12 cellular contexts compared by ENCODE assay signal in the genomic region with DNA sequence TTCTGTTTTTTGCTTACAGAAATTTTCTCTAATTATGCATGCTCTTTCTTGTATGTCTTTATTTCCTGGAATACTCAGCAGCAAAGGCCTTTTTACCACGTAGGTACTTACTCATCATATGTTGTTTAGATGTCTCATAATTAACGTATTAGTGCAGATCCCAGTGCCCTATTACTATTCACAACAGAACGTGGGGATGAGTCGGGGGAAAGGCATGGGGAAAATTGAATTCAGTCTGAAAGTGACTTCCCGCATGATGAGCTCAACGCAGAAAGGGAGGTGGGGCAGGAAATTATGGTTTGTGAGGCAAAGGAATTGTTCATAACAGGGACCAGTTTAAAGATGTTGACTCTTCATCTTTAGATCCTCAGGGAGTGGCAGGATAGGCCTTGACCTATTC. TPM values are rescaled to one million over a fixed set of nuclear protein-coding genes. Genes with fewer than 3 reads are reported as not detected.
DNase-seq lines count a peak whose midpoint lies in the region; ATAC-seq and TF ChIP-seq lines count a peak whose summit lies in the region.
"Had no signal": no experiment of that assay in that cellular context is flagged by ENCODE, and none has a peak within 500 bp of the region (broad histone marks: within the 10 kb centered on the region; RNA-seq: fewer than 3 reads in every experiment).

No MANE protein-coding gene starts in this region.

- no peak for TF ChIP-seq EP300 in esophagus muscularis mucosa (IDR thresholded peaks at IDR 0.05)

- H3K27ac ChIP-seq in vagina, result no peak overlapping the region
- no peak overlapping the region for H3K27ac ChIP-seq in esophagus muscularis mucosa (replicated peaks in 1 of 4)
- H3K27ac ChIP-seq: C4-2B had no signal

- H3K36me3 ChIP-seq in kidney epithelial cell (ENCODE audit: control insufficient read depth, insufficient read depth, low read length) (no peaks in the 10 kb centered on the region), vagina (no peaks in the 10 kb centered on the region), esophagus muscularis mucosa (no peaks in the 10 kb centered on the region)

- no peaks in the 10 kb centered on the region for H3K9me3 ChIP-seq in vagina
- H3K9me3 ChIP-seq in esophagus muscularis mucosa, result no peaks in the 10 kb centered on the region

- ATAC-seq in HG02938 (IDR thresholded peaks at IDR 0.05; ENCODE audit: unreplicated experiment), result no peak

- intact Hi-C loops in vagina (cut with DNase I) (no loop called here), esophagus muscularis mucosa (cut with DNase I) (no loop called here)

- H3K4me3 ChIP-seq in astrocyte of the spinal cord (ENCODE audit: low read depth, low read length), result no peak overlapping the region
- H3K4me3 ChIP-seq in kidney epithelial cell (ENCODE audit: low read depth, low read length), result no peak overlapping the region
- no peak overlapping the region for H3K4me3 ChIP-seq in vagina
- no peak overlapping the region for H3K4me3 ChIP-seq in esophagus muscularis mucosa

- H3K4me1 ChIP-seq in vagina, result no peaks in the 10 kb centered on the region
- H3K4me1 ChIP-seq in esophagus muscularis mucosa, result no peaks in the 10 kb centered on the region

- H3K27me3 ChIP-seq in kidney epithelial cell (ENCODE audit: control insufficient read depth, insufficient read depth, low read length) (no peaks in the 10 kb centered on the region), vagina (no peaks in the 10 kb centered on the region), esophagus muscularis mucosa (no peaks in the 10 kb centered on the region)

- DNase-seq in AG08396 (ENCODE audit: low spot score) (peak; percentile 79), LHCN-M2 (ENCODE audit: low read depth) (peak; percentile 92), astrocyte of the spinal cord (ENCODE audit: low read depth, low spot score) (peak; percentile 91), kidney epithelial cell (ENCODE audit: low read depth) (peak; percentile 70), vagina (ENCODE audit: extremely low spot score in 2 of 2) (no peak), esophagus muscularis mucosa (ENCODE audit: extremely low spot score) (no peak), mucosa of gallbladder (ENCODE audit: low spot score) (no peak)
- DNase-seq: caudate nucleus, NCI-H2029 had no signal

- TF ChIP-seq POLR2A in vagina (IDR thresholded peaks at IDR 0.05) (no peak), esophagus muscularis mucosa (IDR thresholded peaks at IDR 0.05; ENCODE audit: low read depth) (no peak)

- WGBS in esophagus muscularis mucosa, result 54% methylated on average over 6 of the region's 6 CpGs

- in situ Hi-C loops in astrocyte of the spinal cord (cut with HindIII; ENCODE audit: low sequenced_read_pairs), result no loop called here

- TF ChIP-seq CTCF in astrocyte of the spinal cord (IDR thresholded peaks at IDR 0.05; ENCODE audit: low read depth, low read length), result no peak
- TF ChIP-seq CTCF in kidney epithelial cell (IDR thresholded peaks at IDR 0.05; ENCODE audit: insufficient read depth, low read length, poor library complexity, severe bottlenecking), result no peak
- no peak for TF ChIP-seq CTCF in vagina (IDR thresholded peaks at IDR 0.05)
- no peak for TF ChIP-seq CTCF in esophagus muscularis mucosa (IDR thresholded peaks at IDR 0.05)

RNA-seq across cellular contexts. Expression of a gene that starts 1.9 kb away (rescaled TPM):
- total RNA-seq in LHCN-M2 (2014; rRNA removed) (not detected in 2 replicates), kidney epithelial cell (not detected in 2 replicates), vagina (72.4 TPM), esophagus muscularis mucosa (not detected), mucosa of gallbladder (not detected)
- not detected for polyA plus RNA-seq in LHCN-M2 (2012)
- total RNA-seq: SK-MEL-5 had no signal

Comparison
In these comparisons a context has a peak if more than half of its experiments do, and no peak if none do; other contexts are left out.
1. DNase-seq: peak in AG08396 (single experiment), LHCN-M2 (single experiment), astrocyte of the spinal cord (single experiment) and kidney epithelial cell (single experiment); none in vagina (0 of 2), esophagus muscularis mucosa (single experiment) and mucosa of gallbladder (single experiment).
2. RNA of a gene that starts 1.9 kb away (total RNA-seq): 72.4 TPM in vagina (single experiment); not detected in LHCN-M2, not detected in kidney epithelial cell, not detected in esophagus muscularis mucosa and not detected in mucosa of gallbladder (single experiment); every median in the first group is over 10 times any median in the second.